7 cellular contexts compared by ENCODE assay signal in genomic region chr2:138497294-138497693, GRCh38.
"Had no signal": no experiment of that assay in that cellular context is flagged by ENCODE, and none has a peak within 500 bp of the region (broad histone marks: within the 10 kb centered on the region; RNA-seq: fewer than 3 reads in every experiment).

No MANE protein-coding gene starts in this region.

- H3K9me3 ChIP-seq: HAP-1 had no signal

- H3K4me3 ChIP-seq: HAP-1 had no signal

- H3K36me3 ChIP-seq: HAP-1 had no signal

- H3K9me3 Mint-ChIP-seq: IgD-negative memory B cell had no signal

- ATAC-seq: HCT116 had no signal

- H3K27me3 Mint-ChIP-seq: IgD-negative memory B cell had no signal

- H3K27ac Mint-ChIP-seq: IgD-negative memory B cell had no signal

- DNase-seq: GOT3, H7, KG1 had no signal

- FAIRE-seq: HTR-8/SVneo had no signal
